Comparison of ENCODE assay signal across 11 cellular contexts in the genomic region with DNA sequence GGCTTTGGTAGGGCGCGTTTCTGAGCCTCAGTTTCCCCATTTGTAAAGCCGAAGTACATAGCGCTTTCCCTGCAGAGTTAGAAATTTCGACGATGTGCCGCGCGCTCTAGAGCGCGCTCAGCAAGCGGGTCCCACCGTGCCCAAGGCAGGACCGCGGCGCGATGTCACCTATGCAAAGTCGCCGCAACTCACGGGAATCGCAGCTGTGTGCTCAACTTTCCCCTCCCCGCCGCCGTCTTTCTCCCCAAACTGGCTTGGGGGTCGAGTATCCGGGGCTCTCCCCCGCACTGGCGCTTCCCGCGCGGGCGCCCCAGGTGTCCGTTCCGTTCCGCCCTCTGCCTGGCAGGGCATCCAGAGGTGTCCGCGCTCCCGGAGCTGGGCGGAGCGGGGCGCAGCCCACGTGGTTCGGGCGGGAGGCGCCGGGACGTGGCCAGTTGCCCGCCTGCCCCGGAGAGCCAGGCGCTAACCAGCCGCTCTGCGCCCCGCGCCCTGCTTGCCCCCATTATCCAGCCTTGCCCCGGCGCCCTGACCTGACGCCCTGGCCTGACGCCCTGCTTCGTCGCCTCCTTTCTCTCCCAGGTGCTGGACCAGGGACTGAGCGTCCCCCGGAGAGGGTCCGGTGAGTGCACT. TPM values are rescaled to one million over a fixed set of nuclear protein-coding genes. Genes with fewer than 3 reads are reported as not detected.
DNase-seq lines count a peak whose midpoint lies in the region; ATAC-seq and TF ChIP-seq lines count a peak whose summit lies in the region.
"Had no signal": no experiment of that assay in that cellular context is flagged by ENCODE, and none has a peak within 500 bp of the region (broad histone marks: within the 10 kb centered on the region; RNA-seq: fewer than 3 reads in every experiment).

MLPH (plus strand) TSS at position 433 of the 630 bp plus-strand sequence. CDS start 6,176 bp downstream, outside the sequence.

- H3K4me3 ChIP-seq in parathyroid adenoma (ENCODE audit: low read depth, low read length): peak within 1 kb of the TSS; percentile 73

- CTCF ChIA-PET in RWPE1 (lab: Yijun Ruan, JAX): interaction anchor here (0.7 to 1.0 kb wide), 2 partner anchors 91 to 366 kb away, joined by 3 to 4 read pairs; no protein-coding TSS in a partner anchor

- TF ChIP-seq CTCF in RWPE1 (conservative IDR thresholded peaks at IDR 0.05; ENCODE audit: low read depth): no peak
- no peak for TF ChIP-seq CTCF in parathyroid adenoma (IDR thresholded peaks at IDR 0.05)

- DNase-seq in COLO668 (lab: John Stamatoyannopoulos, UW; ENCODE audit: unreplicated experiment) (peak; percentile 80), RWPE1 (ENCODE audit: low spot score) (peak; percentile 63), Right ventricle myocardium inferior (ENCODE audit: missing footprints) (no peak), AML-193 (lab: John Stamatoyannopoulos, UW) (no peak), NAMALWA (ENCODE audit: low spot score) (no peak)
- DNase-seq in NK-92 treated with Interleukin-12 subunit alpha and Interleukin-12 subunit beta, amount 100 ng/mL, for 24 hours (lab: John Stamatoyannopoulos, UW): no peak
- DNase-seq: cortex of kidney; stimulated activated naive CD8-positive, alpha-beta T cell treated with anti-CD3 and anti-CD28 coated beads, Interleukin-15, Interleukin-2, amounts not matched to agents 100 U/mL and 50 U/mL, for 24 hours had no signal

- no peaks in the 10 kb centered on the region for H3K79me2 ChIP-seq in parathyroid adenoma

- POLR2A ChIA-PET in RWPE1 (lab: Yijun Ruan, JAX; ENCODE audit: low non-redundant PET): interaction anchor here (1.3 kb wide), 1 partner anchor 12 kb away, joined by 5 read pairs; no protein-coding TSS in a partner anchor

- H3K36me3 ChIP-seq in parathyroid adenoma (ENCODE audit: control insufficient read depth, insufficient read depth, low read length): no peaks in the 10 kb centered on the region

- no peaks in the 10 kb centered on the region for H3K9me3 ChIP-seq in parathyroid adenoma (ENCODE audit: control insufficient read depth, low read length)

- H3K27ac ChIP-seq in RWPE1 (peak within 1 kb of the TSS; percentile 74), parathyroid adenoma (no peak within 1 kb of the TSS)

- ATAC-seq in Right ventricle myocardium inferior (peak; percentile 78), HG03175 (IDR thresholded peaks at IDR 0.05; ENCODE audit: unreplicated experiment) (no peak)
- ATAC-seq: stimulated activated naive CD8-positive, alpha-beta T cell treated with anti-CD3 and anti-CD28 coated beads, Interleukin-15, Interleukin-2, amounts not matched to agents 100 U/mL and 50 U/mL, for 24 hours had no signal

- H3K9ac ChIP-seq in parathyroid adenoma: no peak within 1 kb of the TSS

- H2AFZ ChIP-seq in parathyroid adenoma: peak within 1 kb of the TSS; percentile 84

- H3K27me3 ChIP-seq in parathyroid adenoma (ENCODE audit: control insufficient read depth, insufficient read depth, low read length): no peaks in the 10 kb centered on the region

- peak within 1 kb of the TSS; percentile 92 for H3K4me2 ChIP-seq in parathyroid adenoma (ENCODE audit: low read length)

- intact Hi-C loops in Right ventricle myocardium inferior (cut with DNase I): no loop called here

- H3K4me1 ChIP-seq in parathyroid adenoma: peaks cover 7% of the 10 kb centered on the region

RNA-seq across cellular contexts. Expression of gene MLPH, which starts in this region (rescaled TPM):
- 79.0 TPM for total RNA-seq in Right ventricle myocardium inferior
- total RNA-seq: OCI-LY7 had no signal

Comparison
In these comparisons a context has a peak if more than half of its experiments do, and no peak if none do; other contexts are left out.
1. DNase-seq: peak in COLO668 (single experiment) and RWPE1 (single experiment); none in Right ventricle myocardium inferior (single experiment), AML-193 (0 of 2), NK-92 treated with Interleukin-12 subunit alpha and Interleukin-12 subunit beta, amount 100 ng/mL, for 24 hours (single experiment) and NAMALWA (single experiment).